In genomic region chr22:20142711-20143621, GRCh38 we compare ENCODE assay signal across 34 cellular contexts. TPM values are rescaled to one million over a fixed set of nuclear protein-coding genes. Genes with fewer than 3 reads are reported as not detected.
"Had no signal": no experiment of that assay in that cellular context is flagged by ENCODE, and none has a peak within 500 bp of the region (broad histone marks: within the 10 kb centered on the region; RNA-seq: fewer than 3 reads in every experiment).

No MANE protein-coding gene starts in this region.

- DNase-seq: activated B cell treated with CpG ODN at 0.5 μM for 24 hours; activated CD4-positive, alpha-beta memory T cell treated with anti-CD3 and anti-CD28 coated beads for 36 hours; activated CD4-positive, alpha-beta T cell treated with anti-CD3 and anti-CD28 coated beads for 4 hours; activated CD4-positive, alpha-beta T cell treated with anti-CD3 and anti-CD28 coated beads, Interleukin-2, amount 50 U/mL, for 1 hour; activated CD4-positive, CD25-positive, alpha-beta regulatory T cell treated with anti-CD3 and anti-CD28 coated beads, Interleukin-2, amount 50 U/mL, for 72 hours; activated CD8-positive, alpha-beta memory T cell treated with anti-CD3 and anti-CD28 coated beads for 24 hours; activated CD8-positive, alpha-beta memory T cell treated with anti-CD3 and anti-CD28 coated beads, Interleukin-2, amount 10 ng/mL, durations not matched to agents 7 days and 5 days; activated CD8-positive, alpha-beta memory T cell treated with anti-CD3 and anti-CD28 coated beads, Interleukin-2, amount 50 U/mL, for 48 hours; activated effector memory CD4-positive, alpha-beta T cell treated with Interleukin-2 at 50 U/mL for 16 hours; activated naive CD4-positive, alpha-beta T cell treated with anti-CD3 and anti-CD28 coated beads, Interleukin-2, amount 10 ng/mL, durations not matched to agents 7 days and 5 days; activated naive CD8-positive, alpha-beta T cell treated with anti-CD3 and anti-CD28 coated beads, Interleukin-2, amount 50 U/mL, for 24 hours; activated T-cell treated with anti-CD3 and anti-CD28 coated beads, Interleukin-2, amount 50 U/mL, for 48 hours; anterior cingulate cortex; caudate nucleus; Karpas-422; KBM-7; NCI-H1105; NCI-H1417 treated with DMSO at 0.1 percent for 48 hours; NCI-H187 treated with DMSO at 0.1 percent for 48 hours; NCI-H2081; NCI-H226; NCI-H446 treated with DMSO at 0.1 percent for 48 hours; NCI-H524; Right ventricle myocardium superior; SW 1271; T-helper 1 cell; T-helper 2 cell; T-helper 9 cell had no signal

- ATAC-seq: activated CD8-positive, alpha-beta memory T cell treated with anti-CD3 and anti-CD28 coated beads, Interleukin-2, amount 10 ng/mL, durations not matched to agents 7 days and 5 days; activated naive CD8-positive, alpha-beta T cell treated with anti-CD3 and anti-CD28 coated beads, Interleukin-2, amount 50 U/mL, for 24 hours; Panc1 had no signal

- H3K9me3 Mint-ChIP-seq: activated B cell treated with CpG ODN at 0.5 μM for 24 hours; activated CD4-positive, alpha-beta memory T cell treated with anti-CD3 and anti-CD28 coated beads for 36 hours; activated naive CD4-positive, alpha-beta T cell treated with anti-CD3 and anti-CD28 coated beads, Interleukin-2, amount 10 ng/mL, durations not matched to agents 7 days and 5 days; activated naive CD8-positive, alpha-beta T cell treated with anti-CD3 and anti-CD28 coated beads, Interleukin-2, amount 50 U/mL, for 24 hours; brain had no signal

- H3K27me3 Mint-ChIP-seq: activated B cell treated with CpG ODN at 0.5 μM for 24 hours; activated CD4-positive, alpha-beta memory T cell treated with anti-CD3 and anti-CD28 coated beads for 36 hours; activated CD8-positive, alpha-beta memory T cell treated with anti-CD3 and anti-CD28 coated beads, Interleukin-2, amount 10 ng/mL, durations not matched to agents 7 days and 5 days; activated naive CD4-positive, alpha-beta T cell treated with anti-CD3 and anti-CD28 coated beads, Interleukin-2, amount 10 ng/mL, durations not matched to agents 7 days and 5 days; activated naive CD8-positive, alpha-beta T cell; activated naive CD8-positive, alpha-beta T cell treated with anti-CD3 and anti-CD28 coated beads, Interleukin-2, amount 50 U/mL, for 24 hours; brain had no signal

- H3K4me3 Mint-ChIP-seq: activated B cell treated with CpG ODN at 0.5 μM for 24 hours; activated CD4-positive, alpha-beta memory T cell treated with anti-CD3 and anti-CD28 coated beads for 36 hours; activated CD8-positive, alpha-beta memory T cell treated with anti-CD3 and anti-CD28 coated beads, Interleukin-2, amount 10 ng/mL, durations not matched to agents 7 days and 5 days; activated naive CD4-positive, alpha-beta T cell treated with anti-CD3 and anti-CD28 coated beads, Interleukin-2, amount 10 ng/mL, durations not matched to agents 7 days and 5 days; activated naive CD8-positive, alpha-beta T cell; activated naive CD8-positive, alpha-beta T cell treated with anti-CD3 and anti-CD28 coated beads, Interleukin-2, amount 50 U/mL, for 24 hours; brain had no signal

- H3K4me1 Mint-ChIP-seq: activated CD8-positive, alpha-beta memory T cell treated with anti-CD3 and anti-CD28 coated beads, Interleukin-2, amount 10 ng/mL, durations not matched to agents 7 days and 5 days; activated naive CD4-positive, alpha-beta T cell treated with anti-CD3 and anti-CD28 coated beads, Interleukin-2, amount 10 ng/mL, durations not matched to agents 7 days and 5 days had no signal

- H3K27ac ChIP-seq: VCaP had no signal

- H3K27ac Mint-ChIP-seq: activated B cell treated with CpG ODN at 0.5 μM for 24 hours; activated CD4-positive, alpha-beta memory T cell treated with anti-CD3 and anti-CD28 coated beads for 36 hours; activated CD8-positive, alpha-beta memory T cell treated with anti-CD3 and anti-CD28 coated beads, Interleukin-2, amount 10 ng/mL, durations not matched to agents 7 days and 5 days; activated naive CD4-positive, alpha-beta T cell treated with anti-CD3 and anti-CD28 coated beads, Interleukin-2, amount 10 ng/mL, durations not matched to agents 7 days and 5 days; activated naive CD8-positive, alpha-beta T cell; activated naive CD8-positive, alpha-beta T cell treated with anti-CD3 and anti-CD28 coated beads, Interleukin-2, amount 50 U/mL, for 24 hours; brain had no signal

RNA-seq across cellular contexts. Expression of gene CCDC188, which starts 7.9 kb away (rescaled TPM):
- total RNA-seq: activated B cell treated with CpG ODN at 0.5 μM for 24 hours; activated CD8-positive, alpha-beta memory T cell treated with anti-CD3 and anti-CD28 coated beads, Interleukin-2, amount 10 ng/mL, durations not matched to agents 7 days and 5 days; bronchial epithelial cell; RPMI7951 had no signal
